ENCODE assay signal across 1 cellular context in genomic region chr10:28533571-28534304, GRCh38.
TF ChIP-seq lines count a peak whose summit lies in the region.

No MANE protein-coding gene starts in this region.

TF ChIP-seq in HCT116, 20 proteins besides CTCF, POLR2A, EP300 and RAD21 (continued from another document):
- TF ChIP-seq, protein P1, sequence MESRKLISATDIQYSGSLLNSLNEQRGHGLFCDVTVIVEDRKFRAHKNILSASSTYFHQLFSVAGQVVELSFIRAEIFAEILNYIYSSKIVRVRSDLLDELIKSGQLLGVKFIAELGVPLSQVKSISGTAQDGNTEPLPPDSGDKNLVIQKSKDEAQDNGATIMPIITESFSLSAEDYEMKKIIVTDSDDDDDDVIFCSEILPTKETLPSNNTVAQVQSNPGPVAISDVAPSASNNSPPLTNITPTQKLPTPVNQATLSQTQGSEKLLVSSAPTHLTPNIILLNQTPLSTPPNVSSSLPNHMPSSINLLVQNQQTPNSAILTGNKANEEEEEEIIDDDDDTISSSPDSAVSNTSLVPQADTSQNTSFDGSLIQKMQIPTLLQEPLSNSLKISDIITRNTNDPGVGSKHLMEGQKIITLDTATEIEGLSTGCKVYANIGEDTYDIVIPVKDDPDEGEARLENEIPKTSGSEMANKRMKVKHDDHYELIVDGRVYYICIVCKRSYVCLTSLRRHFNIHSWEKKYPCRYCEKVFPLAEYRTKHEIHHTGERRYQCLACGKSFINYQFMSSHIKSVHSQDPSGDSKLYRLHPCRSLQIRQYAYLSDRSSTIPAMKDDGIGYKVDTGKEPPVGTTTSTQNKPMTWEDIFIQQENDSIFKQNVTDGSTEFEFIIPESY (IDR thresholded peaks at IDR 0.05; ENCODE audit: extremely low read depth, insufficient replicate concordance, low read length) = no peak
- TF ChIP-seq EGR1 (IDR thresholded peaks at IDR 0.05; ENCODE audit: low read depth) (no peak), TCF7L2 (IDR thresholded peaks at IDR 0.05; ENCODE audit: borderline replicate concordance, extremely low read depth, insufficient read depth, insufficient read length) (peak; percentile 33), FOSL1 (IDR thresholded peaks at IDR 0.05; ENCODE audit: low read depth) (no peak)
